Comparison of ENCODE assay signal across 2 cellular contexts in the genomic region with DNA sequence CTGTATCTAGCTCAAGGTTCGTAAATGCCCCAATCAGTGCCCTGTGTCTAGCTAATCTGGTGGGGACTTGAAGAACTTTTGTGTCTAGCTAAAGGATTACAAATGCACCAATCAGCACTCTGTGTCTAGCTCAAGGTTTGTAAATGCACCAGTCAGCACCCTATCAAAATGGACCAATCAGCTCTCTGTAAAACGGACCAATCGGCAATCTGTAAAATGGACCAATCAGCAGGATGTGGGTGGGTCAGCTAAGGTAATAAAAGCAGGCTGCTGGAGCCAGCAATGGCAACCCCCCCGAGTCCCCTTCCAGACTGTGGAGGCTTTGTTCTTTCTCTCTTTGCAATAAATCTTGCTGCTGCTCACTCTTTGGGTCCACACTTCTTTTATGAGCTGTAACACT.
TF ChIP-seq lines count a peak whose summit lies in the region.

No MANE protein-coding gene starts in this region.

TF ChIP-seq in A549, 52 proteins besides CTCF, POLR2A, EP300 and RAD21:
- TF ChIP-seq MAFK (IDR thresholded peaks at IDR 0.05; ENCODE audit: partially characterized antibody), result peak; percentile 24

TF ChIP-seq in HepG2, 621 proteins besides CTCF, POLR2A, EP300 and RAD21:
- TF ChIP-seq MAFF (IDR thresholded peaks at IDR 0.05; ENCODE audit: low read depth, low read length), result peak; percentile 21; the same call in 1 of the 2 replicates
- peak; percentile 63 for TF ChIP-seq NFYB (CRISPR knock-in tag; IDR thresholded peaks at IDR 0.05)
- TF ChIP-seq NFYC (CRISPR knock-in tag; IDR thresholded peaks at IDR 0.05), result peak; percentile 57
TF ChIP-seq in HepG2: peak in this region for 3; not testable (repeated sequence) for 618.
